In the genomic region with DNA sequence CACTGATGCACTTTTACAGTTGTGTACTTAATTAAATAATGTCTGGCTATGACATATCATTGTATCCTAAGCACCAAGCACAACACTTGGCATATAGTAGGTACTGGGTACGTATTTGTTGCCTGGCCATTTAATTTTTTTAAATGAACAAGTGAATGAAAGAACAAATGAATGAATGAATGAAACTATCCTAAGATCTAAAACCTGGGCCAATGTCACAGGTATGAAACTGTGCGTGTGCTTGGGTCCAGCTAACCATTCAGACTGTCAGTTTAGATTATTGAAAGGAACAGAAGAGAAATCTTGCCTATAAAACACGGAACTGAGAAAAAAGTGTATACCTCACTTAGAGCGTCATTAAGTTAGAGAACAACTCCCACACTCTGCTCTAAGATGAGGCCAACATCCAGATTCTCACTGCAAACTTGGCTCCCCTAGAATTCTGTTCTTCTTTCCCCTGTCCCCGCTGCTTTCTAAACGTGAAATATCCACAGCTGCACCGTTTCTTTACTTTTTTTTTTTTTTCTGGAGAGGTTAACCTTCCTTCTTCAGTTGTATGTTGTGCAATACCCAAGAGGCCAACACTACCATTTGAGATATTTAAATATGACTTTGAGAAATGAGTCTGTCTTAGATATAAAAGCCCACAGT, we compare ENCODE assay signal across 10 cellular contexts. TPM values are rescaled to one million over a fixed set of nuclear protein-coding genes. Genes with fewer than 3 reads are reported as not detected.
DNase-seq lines count a peak whose midpoint lies in the region; ATAC-seq, FAIRE-seq and TF ChIP-seq lines count a peak whose summit lies in the region.
"Had no signal": no experiment of that assay in that cellular context is flagged by ENCODE, and none has a peak within 500 bp of the region (broad histone marks: within the 10 kb centered on the region; RNA-seq: fewer than 3 reads in every experiment).

No MANE protein-coding gene starts in this region.

- H3K14ac ChIP-seq in IMR-90 (replicated peaks; ENCODE audit: low read depth, low read length): no peak overlapping the region; the same call in 1 of the 2 replicates

- no CpG with 5 or more reads among the region's 7 CpGs for WGBS in IMR-90 (ENCODE audit: extremely low coverage in 2 of 2, insufficient read length in 1 of 2), 2 experiments
- 63 to 76% methylated on average over 7 of the region's 7 CpGs for WGBS in heart right ventricle, 2 donors

- no peak overlapping the region for H2AFZ ChIP-seq in IMR-90 (replicated peaks; ENCODE audit: low read length, poor library complexity)

- H2BK120ac ChIP-seq in IMR-90 (ENCODE audit: low read depth, low read length): no peak overlapping the region

- H2AK9ac ChIP-seq in IMR-90 (replicated peaks; ENCODE audit: low read depth, low read length, poor library complexity): no peak overlapping the region

- H3K27ac Mint-ChIP-seq in activated naive CD4-positive, alpha-beta T cell treated with anti-CD3 and anti-CD28 coated beads for 36 hours: no peak overlapping the region
- H3K27ac Mint-ChIP-seq in CD4-positive, alpha-beta T cell: no peak overlapping the region

- CTCF ChIA-PET in IMR-90 (lab: Yijun Ruan, JAX): no interaction called here
- CTCF ChIA-PET in activated naive CD4-positive, alpha-beta T cell treated with anti-CD3 and anti-CD28 coated beads for 36 hours (lab: Charles Lee): no interaction called here
- CTCF ChIA-PET in CD4-positive, alpha-beta T cell (lab: Charles Lee): no interaction called here

- H3K4me3 ChIP-seq in IMR-90 (ENCODE audit: insufficient read depth, low read depth, low read length) (no peak overlapping the region), heart right ventricle (no peak overlapping the region)

- no peak overlapping the region for H3K4me3 Mint-ChIP-seq in activated naive CD4-positive, alpha-beta T cell treated with anti-CD3 and anti-CD28 coated beads for 36 hours
- no peak overlapping the region for H3K4me3 Mint-ChIP-seq in CD4-positive, alpha-beta T cell

- ATAC-seq in GM18858 (IDR thresholded peaks at IDR 0.05; ENCODE audit: unreplicated experiment) (peak; percentile 51), HG02571 (IDR thresholded peaks at IDR 0.05; ENCODE audit: unreplicated experiment) (peak; percentile 44), IMR-90 (ENCODE audit: low read depth) (no peak), heart right ventricle (peak in 7 of 8 donors; percentile 49 to 74 (median 54))
- ATAC-seq in CD4-positive, alpha-beta T cell (ENCODE audit: poor library complexity): no peak
- ATAC-seq: HCT116 had no signal

- TF ChIP-seq POLR2A in IMR-90 (IDR thresholded peaks at IDR 0.05; ENCODE audit: low read depth, low read length): no peak

- peaks cover 20% of the 10 kb centered on the region for H3K4me1 ChIP-seq in IMR-90 (ENCODE audit: control insufficient read depth, insufficient read depth, low read length)
- peaks cover 0 to 20% (median 0%) of the 10 kb centered on the region in 9 donors for H3K4me1 ChIP-seq in heart right ventricle

- no peak for FAIRE-seq in RCC 7860 (lab: Jason Lieb, UNC)

- no peaks in the 10 kb centered on the region for H3K27me3 ChIP-seq in IMR-90 (ENCODE audit: control insufficient read depth, insufficient read depth, low read length)
- no peaks in the 10 kb centered on the region for H3K27me3 ChIP-seq in heart right ventricle
- no peaks in the 10 kb centered on the region for H3K27me3 ChIP-seq in CD4-positive, alpha-beta T cell (ENCODE audit: control insufficient read depth, insufficient read depth, low read length)

- H3K9me3 Mint-ChIP-seq in activated naive CD4-positive, alpha-beta T cell treated with anti-CD3 and anti-CD28 coated beads for 36 hours: no peaks in the 10 kb centered on the region
- no peaks in the 10 kb centered on the region for H3K9me3 Mint-ChIP-seq in CD4-positive, alpha-beta T cell

- H4K8ac ChIP-seq in IMR-90 (ENCODE audit: low read depth in 2 of 2, low read length in 2 of 2): no peak overlapping the region

- no peak overlapping the region; the same call in 1 of the 2 replicates for H3K4me2 ChIP-seq in IMR-90 (ENCODE audit: low read depth, low read length)

- H3K9ac ChIP-seq in IMR-90 (ENCODE audit: low read depth, low read length): no peak overlapping the region

- no peaks in the 10 kb centered on the region for H4K20me1 ChIP-seq in IMR-90 (ENCODE audit: insufficient read depth, low read length)

- POLR2A ChIA-PET in IMR-90 (lab: Charles Lee; ENCODE audit: unreplicated experiment): no interaction called here
- POLR2A ChIA-PET in CD4-positive, alpha-beta T cell (lab: Charles Lee): no interaction called here

- no peak overlapping the region for H3K56ac ChIP-seq in IMR-90 (ENCODE audit: extremely low read depth, insufficient read depth, low read length)

- H3K36me3 ChIP-seq in IMR-90 (ENCODE audit: control insufficient read depth, insufficient read depth, low read length): no peaks in the 10 kb centered on the region
- H3K36me3 ChIP-seq in heart right ventricle: no peaks in the 10 kb centered on the region

- no peak overlapping the region for H2BK15ac ChIP-seq in IMR-90 (ENCODE audit: low read depth, low read length)

- no peak for TF ChIP-seq CTCF in IMR-90 (conservative IDR thresholded peaks at IDR 0.05; ENCODE audit: low read depth, low read length)
- no peak for TF ChIP-seq CTCF in heart right ventricle (IDR thresholded peaks at IDR 0.05)
- TF ChIP-seq CTCF in CD4-positive, alpha-beta T cell (IDR thresholded peaks at IDR 0.05): no peak

- DNase-seq in IMR-90 (peak; percentile 24), heart right ventricle (no peak), EL (no peak), RCC 7860 (ENCODE audit: low spot score) (no peak)
- no peak for DNase-seq in activated naive CD4-positive, alpha-beta T cell treated with anti-CD3 and anti-CD28 coated beads for 36 hours
- no peak for DNase-seq in CD4-positive, alpha-beta T cell
- DNase-seq: NCI-H1930 had no signal

- no peak overlapping the region for H2BK5ac ChIP-seq in IMR-90 (ENCODE audit: low read depth, low read length, poor library complexity, severe bottlenecking)

- H2AK5ac ChIP-seq in IMR-90 (ENCODE audit: low read depth, low read length): no peak overlapping the region

- in situ Hi-C loops in IMR-90 (cut with MboI; ENCODE audit: low sequenced_read_pairs): no loop called here

- BruUV-seq in IMR-90 (replicated peaks; lab: Mats Ljungman, UMichigan): no TSS peak

- no peak overlapping the region for H3K23ac ChIP-seq in IMR-90 (ENCODE audit: low read depth, low read length)

- H2BK20ac ChIP-seq in IMR-90 (ENCODE audit: low read depth, low read length): no peak overlapping the region

- H3K27ac ChIP-seq in IMR-90 (ENCODE audit: insufficient read depth, low read length): no peak overlapping the region
- H3K27ac ChIP-seq in heart right ventricle: no peak overlapping the region
- H3K27ac ChIP-seq in CD4-positive, alpha-beta T cell (ENCODE audit: low read depth, low read length): no peak overlapping the region

- no peak overlapping the region for H3K18ac ChIP-seq in IMR-90 (ENCODE audit: low read depth, low read length)

- no peak for TF ChIP-seq RAD21 in IMR-90 (IDR thresholded peaks at IDR 0.05; ENCODE audit: low read length)

- intact Hi-C loops in IMR-90 (cut with micrococcal nuclease) (no loop called here), heart right ventricle (cut with DNase I) (no loop called here)
- intact Hi-C loops in activated naive CD4-positive, alpha-beta T cell treated with anti-CD3 and anti-CD28 coated beads for 36 hours (cut with micrococcal nuclease): no loop called here
- intact Hi-C loops in CD4-positive, alpha-beta T cell (cut with DNase I, micrococcal nuclease): no loop called here

- no peak overlapping the region for H3K4ac ChIP-seq in IMR-90 (ENCODE audit: low read depth, low read length)

- dilution Hi-C loops in IMR-90 (cut with HindIII; ENCODE audit: low sequenced_read_pairs, unreplicated experiment): no loop called here

- no peaks in the 10 kb centered on the region for H3K79me1 ChIP-seq in IMR-90 (ENCODE audit: low read depth in 1 of 2, low read length in 2 of 2)

- H4K91ac ChIP-seq in IMR-90 (ENCODE audit: insufficient read depth, low read depth, low read length): no peak overlapping the region

- H3K9me1 ChIP-seq in IMR-90 (ENCODE audit: insufficient read depth, low read length): peaks cover 11% of the 10 kb centered on the region; the same call in 1 of the 2 replicates

- no peaks in the 10 kb centered on the region for H3K27me3 Mint-ChIP-seq in activated naive CD4-positive, alpha-beta T cell treated with anti-CD3 and anti-CD28 coated beads for 36 hours (ENCODE audit: low read depth)
- peaks cover 4% of the 10 kb centered on the region for H3K27me3 Mint-ChIP-seq in CD4-positive, alpha-beta T cell

- H4K5ac ChIP-seq in IMR-90 (ENCODE audit: low read depth, low read length): no peak overlapping the region

- H3K9me3 ChIP-seq in IMR-90 (ENCODE audit: control insufficient read depth, insufficient read depth, low read length) (peaks cover 3% of the 10 kb centered on the region; the same call in 1 of the 2 replicates), heart right ventricle (no peaks in the 10 kb centered on the region)
- H3K9me3 ChIP-seq in CD4-positive, alpha-beta T cell (ENCODE audit: control insufficient read depth, low read length): no peaks in the 10 kb centered on the region

- H3K36me3 Mint-ChIP-seq in activated naive CD4-positive, alpha-beta T cell treated with anti-CD3 and anti-CD28 coated beads for 36 hours (ENCODE audit: low read depth): no peaks in the 10 kb centered on the region
- H3K36me3 Mint-ChIP-seq in CD4-positive, alpha-beta T cell (ENCODE audit: low read depth): no peaks in the 10 kb centered on the region

- no peaks in the 10 kb centered on the region for H3K4me1 Mint-ChIP-seq in activated naive CD4-positive, alpha-beta T cell treated with anti-CD3 and anti-CD28 coated beads for 36 hours (ENCODE audit: low read depth)
- H3K4me1 Mint-ChIP-seq in CD4-positive, alpha-beta T cell (ENCODE audit: low read depth): no peaks in the 10 kb centered on the region

TF ChIP-seq in IMR-90, 13 proteins besides CTCF, POLR2A, EP300 and RAD21 (continues in another document):
- peak; percentile 89 for TF ChIP-seq CEBPB (IDR thresholded peaks at IDR 0.05; ENCODE audit: low read depth, low read length)

RNA-seq across cellular contexts. Expression of gene SEL1L3, which starts 17.3 kb away (rescaled TPM):
- total RNA-seq in IMR-90 (2012; rRNA removed) (31.7 and 43.7 TPM in 2 replicates), heart right ventricle (1 to 10 TPM; 2.5 to 9.8 (median 3.7) TPM)
- polyA plus RNA-seq in IMR-90 (2012; rRNA removed) (13.1 and 16.4 TPM in 2 replicates), heart right ventricle (1 to 10 TPM; 1.4 to 2.5 TPM)
- 5.4 and 6.4 TPM in 2 replicates for polyA plus RNA-seq in IMR-90 (2012; cell fraction: cytosol; rRNA removed)
- 5.6 and 13.5 TPM in 2 replicates for polyA plus RNA-seq in IMR-90 (2012; cell fraction: nucleus; rRNA removed; ENCODE audit: low replicate concordance)
- total RNA-seq in activated naive CD4-positive, alpha-beta T cell treated with anti-CD3 and anti-CD28 coated beads for 36 hours: 10 to 100 TPM; 32.3 to 38.2 TPM
- total RNA-seq in CD4-positive, alpha-beta T cell: 10 to 100 TPM; 34.9 to 36.5 TPM

RNA-seq across cellular contexts. Expression of gene SMIM20, which starts 33.9 kb away (rescaled TPM):
- total RNA-seq in IMR-90 (2012; rRNA removed) (13.6 and 24.4 TPM in 2 replicates), heart right ventricle (10 to 100 TPM; 31.6 to 48.5 (median 44.1) TPM)
- polyA plus RNA-seq in IMR-90 (2012; rRNA removed) (20.5 and 23.1 TPM in 2 replicates), heart right ventricle (10 to 100 TPM; 27.4 to 32.9 TPM)
- polyA plus RNA-seq in IMR-90 (2012; cell fraction: cytosol; rRNA removed): 6.7 and 13.7 TPM in 2 replicates
- polyA plus RNA-seq in IMR-90 (2012; cell fraction: nucleus; rRNA removed; ENCODE audit: low replicate concordance): 2.5 and 9.9 TPM in 2 replicates
- 10 to 100 TPM; 28.1 to 33.2 TPM for total RNA-seq in activated naive CD4-positive, alpha-beta T cell treated with anti-CD3 and anti-CD28 coated beads for 36 hours
- total RNA-seq in CD4-positive, alpha-beta T cell: 1 to 10 TPM; 7.2 to 9.1 TPM

Comparison
In these comparisons a context has a peak if more than half of its experiments do, and no peak if none do; other contexts are left out.
1. ATAC-seq: peak in GM18858 (single experiment), HG02571 (single experiment) and heart right ventricle (7 of 8); none in IMR-90 (single experiment) and CD4-positive, alpha-beta T cell (single experiment).